9 cellular contexts compared by ENCODE assay signal in the genomic region with DNA sequence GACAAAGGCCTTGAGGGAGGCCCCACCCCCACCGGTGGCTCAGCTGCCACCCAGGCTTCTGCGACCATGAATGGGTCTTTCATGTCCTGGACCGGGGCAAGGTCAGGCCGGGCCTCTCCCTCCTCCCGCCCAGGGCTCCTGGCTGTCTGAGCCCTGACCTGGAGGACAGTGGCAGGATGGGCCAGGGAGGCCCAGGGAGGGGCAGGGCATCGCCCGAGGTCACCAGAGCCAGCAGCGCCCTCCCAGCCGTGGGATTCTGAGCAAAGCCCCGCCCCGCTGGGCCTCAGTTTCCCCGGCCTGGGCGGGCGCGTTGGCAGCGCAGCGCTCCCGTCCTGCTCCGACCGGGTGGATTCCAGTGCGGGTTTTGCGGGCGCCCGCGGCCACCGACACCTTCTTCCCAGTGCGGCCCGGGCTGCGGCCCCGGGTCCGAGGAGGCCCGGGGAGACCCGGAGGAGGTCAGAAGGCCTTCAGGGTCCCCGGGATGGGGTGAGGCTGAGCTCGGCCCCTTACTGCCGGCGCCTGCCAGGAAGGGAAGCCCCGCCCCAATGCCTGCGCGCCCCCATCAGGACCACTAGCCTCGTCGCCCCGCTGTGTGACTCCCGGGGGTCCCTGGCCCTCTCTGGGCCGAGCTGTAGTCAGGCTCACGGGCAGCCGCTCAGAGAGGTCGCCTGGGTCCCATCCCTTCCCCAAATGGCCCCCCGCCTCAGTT. TPM values are rescaled to one million over a fixed set of nuclear protein-coding genes. Genes with fewer than 3 reads are reported as not detected.
A peak's percentile ranks its signal among the peaks of the same experiment; 100 is the strongest.
DNase-seq lines count a peak whose midpoint lies in the region; ATAC-seq and TF ChIP-seq lines count a peak whose summit lies in the region.
"Had no signal": no experiment of that assay in that cellular context is flagged by ENCODE, and none has a peak within 500 bp of the region (broad histone marks: within the 10 kb centered on the region; RNA-seq: fewer than 3 reads in every experiment).

No MANE protein-coding gene starts in this region.

- peak in 1 of 2 experiments; percentile 63 for DNase-seq in Caco-2
- no peak for DNase-seq in MM.1S
- DNase-seq in dermis blood vessel endothelial cell = peak; percentile 69
- DNase-seq in neural crest cell (ENCODE audit: low read depth, low spot score) = peak; percentile 68
- no peak for DNase-seq in activated gamma-delta T cell (lab: John Stamatoyannopoulos, UW)

- H3K4me3 ChIP-seq in Caco-2 (ENCODE audit: low read depth, low read length) (peak overlapping the region; percentile 52), MM.1S (ENCODE audit: low read length) (peak overlapping the region; percentile 38)

- ATAC-seq in GM19455 (IDR thresholded peaks at IDR 0.05; ENCODE audit: unreplicated experiment) (no peak), HG03342 (IDR thresholded peaks at IDR 0.05; ENCODE audit: unreplicated experiment) (no peak), HG02588 (IDR thresholded peaks at IDR 0.05; ENCODE audit: unreplicated experiment) (no peak)

- H3K27ac Mint-ChIP-seq in Caco-2 (ENCODE audit: unreplicated experiment) = no peak overlapping the region
- H3K27ac Mint-ChIP-seq in neural crest cell (ENCODE audit: unreplicated experiment) = no peak overlapping the region

- peak overlapping the region; percentile 65 for H3K4me2 ChIP-seq in MM.1S (ENCODE audit: low read depth, low read length)

- H3K36me3 ChIP-seq in Caco-2 (ENCODE audit: control insufficient read depth, insufficient read depth, low read length) (no peaks in the 10 kb centered on the region), MM.1S (replicated peaks; ENCODE audit: insufficient read depth, low read length) (no peaks in the 10 kb centered on the region)
- H3K36me3 ChIP-seq: upper lobe of left lung had no signal

- H3K4me1 ChIP-seq in Caco-2 (peaks cover 13% of the 10 kb centered on the region), MM.1S (ENCODE audit: low read length) (no peaks in the 10 kb centered on the region)

- BruUV-seq in Caco-2 (replicated peaks; lab: Mats Ljungman, UMichigan) = no TSS peak

- H3K27ac ChIP-seq in MM.1S (ENCODE audit: low read length) = no peak overlapping the region
- H3K27ac ChIP-seq: upper lobe of left lung had no signal

- H3K9me3 ChIP-seq in Caco-2 (no peaks in the 10 kb centered on the region), MM.1S (replicated peaks; ENCODE audit: insufficient read depth, low read length) (no peaks in the 10 kb centered on the region)
- H3K9me3 ChIP-seq: upper lobe of left lung had no signal

- H3K9me2 ChIP-seq in MM.1S (replicated peaks; ENCODE audit: insufficient read depth, low read length) = no peaks in the 10 kb centered on the region

- no peaks in the 10 kb centered on the region for H3F3A ChIP-seq in MM.1S (ENCODE audit: insufficient read depth, low read length)

- no peaks in the 10 kb centered on the region for H3K79me2 ChIP-seq in MM.1S (ENCODE audit: low read length)

- H3K27me3 ChIP-seq in Caco-2 (replicated peaks; ENCODE audit: control insufficient read depth, insufficient read depth, low read length) = no peaks in the 10 kb centered on the region
- peaks cover 89% of the 10 kb centered on the region for H3K27me3 ChIP-seq in MM.1S (replicated peaks; ENCODE audit: insufficient read depth, low read length)

- POLR2A ChIA-PET in Caco-2 (lab: Charles Lee) = no interaction called here

- H3K4me1 Mint-ChIP-seq in Caco-2 (ENCODE audit: low read depth, unreplicated experiment) (peaks cover 9% of the 10 kb centered on the region), neural crest cell (peaks cover 23% of the 10 kb centered on the region)

- H3K27me3 Mint-ChIP-seq in Caco-2 (ENCODE audit: insufficient read depth, unreplicated experiment) (peaks cover 16% of the 10 kb centered on the region), neural crest cell (ENCODE audit: low read depth) (peaks cover 33% of the 10 kb centered on the region)

- CTCF ChIA-PET in Caco-2 (lab: Charles Lee) = interaction anchor here (0.6 kb wide), 1 partner anchor 8 kb away, joined by 3 read pairs; no protein-coding TSS in a partner anchor

- no peaks in the 10 kb centered on the region for H3K36me3 Mint-ChIP-seq in Caco-2 (ENCODE audit: insufficient read depth, unreplicated experiment)
- H3K36me3 Mint-ChIP-seq in neural crest cell (ENCODE audit: low read depth) = no peaks in the 10 kb centered on the region

- no peak overlapping the region for H3K9ac ChIP-seq in MM.1S (ENCODE audit: low read length)

- peak overlapping the region; percentile 16; the same call in 1 of the 2 replicates for H2AFZ ChIP-seq in MM.1S (ENCODE audit: low read length)

- intact Hi-C loops in Caco-2 (cut with micrococcal nuclease; ENCODE audit: unreplicated experiment) = no loop called here

- H3K4me3 Mint-ChIP-seq in Caco-2 (ENCODE audit: unreplicated experiment) (peak overlapping the region; percentile 54), neural crest cell (peak overlapping the region; percentile 83)

- H3K9me3 Mint-ChIP-seq in Caco-2 (ENCODE audit: unreplicated experiment) (no peaks in the 10 kb centered on the region), neural crest cell (no peaks in the 10 kb centered on the region)

- H4K20me1 ChIP-seq in MM.1S (ENCODE audit: insufficient read depth, low read length) = no peaks in the 10 kb centered on the region

- TF ChIP-seq CTCF in Caco-2 (IDR thresholded peaks at IDR 0.05; ENCODE audit: insufficient read depth in 1 of 2, low read depth in 1 of 2, low read length in 1 of 2, severe bottlenecking in 1 of 2, unreplicated experiment in 1 of 2) = no peak
- no peak for TF ChIP-seq CTCF in MM.1S (IDR thresholded peaks at IDR 0.05; ENCODE audit: low read length)
- TF ChIP-seq CTCF in neural crest cell (conservative IDR thresholded peaks at IDR 0.05) = no peak

RNA-seq across cellular contexts. Expression of gene SEMA6B, which starts 24.6 kb away (rescaled TPM):
- 0.39 and 0.44 TPM in 2 replicates for total RNA-seq in Caco-2 (2022)
- total RNA-seq in dermis blood vessel endothelial cell = 143 and 209 TPM in 2 replicates
- total RNA-seq in neural crest cell = 21.7 and 25.3 TPM in 2 replicates

RNA-seq across cellular contexts. Expression of gene LRG1, which starts 44.3 kb away (rescaled TPM):
- total RNA-seq in Caco-2 (2022) (0.32 and 0.61 TPM in 2 replicates), dermis blood vessel endothelial cell (1.2 and 1.6 TPM in 2 replicates), neural crest cell (0.09 TPM in 2 replicates)

RNA-seq across cellular contexts. Expression of gene PLIN5, which starts 49.1 kb away (rescaled TPM):
- total RNA-seq in Caco-2 (2022) = 0.73 and 0.84 TPM in 2 replicates
- 4.7 and 11.7 TPM in 2 replicates for total RNA-seq in dermis blood vessel endothelial cell
- 4.8 TPM in 2 replicates for total RNA-seq in neural crest cell

RNA-seq across cellular contexts. Expression of gene TNFAIP8L1, which starts 55.2 kb away (rescaled TPM):
- total RNA-seq in Caco-2 (2022) (19.6 and 21.8 TPM in 2 replicates), dermis blood vessel endothelial cell (65.4 and 70.1 TPM in 2 replicates), neural crest cell (7.0 and 8.0 TPM in 2 replicates)

Comparison
In these comparisons a context has a peak if more than half of its experiments do, and no peak if none do; other contexts are left out.
1. DNase-seq: peak in dermis blood vessel endothelial cell (single experiment) and neural crest cell (single experiment); none in MM.1S (single experiment) and activated gamma-delta T cell (single experiment).
2. RNA of gene SEMA6B, which starts 24.6 kb away (total RNA-seq): 143 to 209 TPM in dermis blood vessel endothelial cell and 21.7 to 25.3 TPM in neural crest cell; 0.39 to 0.44 TPM in Caco-2; every median in the first group is over 10 times any median in the second.